11 cellular contexts compared by ENCODE assay signal in genomic region chr15:101615414-101615985, GRCh38. TPM values are rescaled to one million over a fixed set of nuclear protein-coding genes. Genes with fewer than 3 reads are reported as not detected.
DNase-seq lines count a peak whose midpoint lies in the region; ATAC-seq and TF ChIP-seq lines count a peak whose summit lies in the region.
"Had no signal": no experiment of that assay in that cellular context is flagged by ENCODE, and none has a peak within 500 bp of the region (broad histone marks: within the 10 kb centered on the region; RNA-seq: fewer than 3 reads in every experiment).

No MANE protein-coding gene starts in this region.

- H3K9me3 ChIP-seq in IMR-90 (ENCODE audit: control insufficient read depth, insufficient read depth, low read length) (no peaks in the 10 kb centered on the region), mesenchymal stem cell (ENCODE audit: control insufficient read depth, low read length) (no peaks in the 10 kb centered on the region), upper lobe of right lung (no peaks in the 10 kb centered on the region)

- TF ChIP-seq RAD21 in IMR-90 (IDR thresholded peaks at IDR 0.05; ENCODE audit: low read length): no peak

- H3K9ac ChIP-seq in IMR-90 (ENCODE audit: low read depth, low read length) (no peak overlapping the region), mesenchymal stem cell (ENCODE audit: low read length) (peak overlapping the region; percentile 40)

- H3K36me3 ChIP-seq in IMR-90 (ENCODE audit: control insufficient read depth, insufficient read depth, low read length) (no peaks in the 10 kb centered on the region), mesenchymal stem cell (ENCODE audit: control insufficient read depth in 1 of 2, insufficient read depth in 2 of 2, low read depth in 1 of 2, low read length in 2 of 2) (peaks cover 0 to 14% of the 10 kb centered on the region in 2 experiments), upper lobe of right lung (no peaks in the 10 kb centered on the region)

- no peaks in the 10 kb centered on the region for H4K20me1 ChIP-seq in IMR-90 (ENCODE audit: insufficient read depth, low read length)

- ATAC-seq in IMR-90 (ENCODE audit: low read depth): peak; percentile 16; the same call in 1 of the 2 replicates
- no peak for ATAC-seq in upper lobe of right lung
- ATAC-seq in HG02623 (IDR thresholded peaks at IDR 0.05; ENCODE audit: unreplicated experiment): no peak
- ATAC-seq: stimulated activated memory B cell treated with anti-CD40 and anti-IgM and Interleukin-4, amounts not matched to agents 10 μg/mL and 1 μg/mL and 100 μg/mL, for 72 hours had no signal

- dilution Hi-C loops in IMR-90 (cut with HindIII; ENCODE audit: low sequenced_read_pairs, unreplicated experiment): no loop called here

- 0 out of 2 replicates have a peak, but pooled peaks cover 2% of the 10 kb centered on the region for H3K9me1 ChIP-seq in IMR-90 (ENCODE audit: insufficient read depth, low read length)

- H3K4me2 ChIP-seq in IMR-90 (ENCODE audit: low read depth, low read length) (no peak overlapping the region; the same call in 1 of the 2 replicates), mesenchymal stem cell (ENCODE audit: low read length, poor library complexity, severe bottlenecking) (peak overlapping the region; percentile 32)

- H4K91ac ChIP-seq in IMR-90 (ENCODE audit: insufficient read depth, low read depth, low read length) (no peak overlapping the region; the same call in 1 of the 2 replicates), mesenchymal stem cell (ENCODE audit: low read length) (peak overlapping the region; percentile 70)

- H2AK9ac ChIP-seq in IMR-90 (replicated peaks; ENCODE audit: low read depth, low read length, poor library complexity): no peak overlapping the region

- H2BK15ac ChIP-seq in IMR-90 (ENCODE audit: low read depth, low read length) (no peak overlapping the region), mesenchymal stem cell (ENCODE audit: low read depth, poor library complexity, severe bottlenecking) (no peak overlapping the region)

- CTCF ChIA-PET in IMR-90 (lab: Yijun Ruan, JAX): no interaction called here

- H3K18ac ChIP-seq in IMR-90 (ENCODE audit: low read depth, low read length) (no peak overlapping the region), mesenchymal stem cell (ENCODE audit: low read depth in 1 of 2, low read length in 2 of 2) (no peak overlapping the region)

- H3K4me3 ChIP-seq in IMR-90 (ENCODE audit: insufficient read depth, low read depth, low read length) (no peak overlapping the region), mesenchymal stem cell (ENCODE audit: insufficient read depth in 1 of 2, low read depth in 1 of 2, low read length in 2 of 2) (peak overlapping the region in 1 of 2 experiments; percentile 56), upper lobe of right lung (peak overlapping the region; percentile 8)

- H3K79me1 ChIP-seq in IMR-90 (ENCODE audit: low read depth in 1 of 2, low read length in 2 of 2) (no peaks in the 10 kb centered on the region), mesenchymal stem cell (replicated peaks; ENCODE audit: low read length, poor library complexity, severe bottlenecking) (no peaks in the 10 kb centered on the region)

- no peak overlapping the region for H2BK12ac ChIP-seq in mesenchymal stem cell (ENCODE audit: low read length in 2 of 2)

- in situ Hi-C loops in IMR-90 (cut with MboI; ENCODE audit: low sequenced_read_pairs): no loop called here

- DNase-seq in IMR-90: no peak
- peak; percentile 16 for DNase-seq in fibroblast of gingiva (ENCODE audit: low read depth)
- DNase-seq in mesenchymal stem cell: no peak
- DNase-seq in upper lobe of right lung: no peak
- no peak for DNase-seq in ureter (ENCODE audit: low spot score)
- DNase-seq in activated CD4-positive, alpha-beta T cell treated with anti-CD3 and anti-CD28 coated beads for 1 hour: no peak
- DNase-seq: activated CD4-positive, alpha-beta T cell treated with anti-CD3 and anti-CD28 coated beads, Interleukin-2, amount 10 ng/mL, durations not matched to agents 7 days and 5 days; activated naive CD4-positive, alpha-beta T cell treated with Interleukin-2 at 50 U/mL for 16 hours; dorsolateral prefrontal cortex had no signal

- H2BK20ac ChIP-seq in IMR-90 (ENCODE audit: low read depth, low read length): no peak overlapping the region

- H3K27me3 ChIP-seq in IMR-90 (ENCODE audit: control insufficient read depth, insufficient read depth, low read length) (peaks cover 1% of the 10 kb centered on the region; the same call in 1 of the 2 replicates), mesenchymal stem cell (ENCODE audit: control insufficient read depth in 1 of 2, insufficient read depth in 1 of 2, low read length in 2 of 2) (peaks cover 26 to 31% of the 10 kb centered on the region in 2 experiments), upper lobe of right lung (no peaks in the 10 kb centered on the region)
- H3K27me3 ChIP-seq: dorsolateral prefrontal cortex had no signal

- no peak overlapping the region for H2BK120ac ChIP-seq in IMR-90 (ENCODE audit: low read depth, low read length)
- no peak overlapping the region for H2BK120ac ChIP-seq in mesenchymal stem cell (ENCODE audit: low read depth, low read length)

- H2BK5ac ChIP-seq in IMR-90 (ENCODE audit: low read depth, low read length, poor library complexity, severe bottlenecking) (no peak overlapping the region), mesenchymal stem cell (ENCODE audit: low read depth, low read length, poor library complexity, severe bottlenecking) (no peak overlapping the region)

- TF ChIP-seq CTCF in IMR-90 (conservative IDR thresholded peaks at IDR 0.05; ENCODE audit: low read depth, low read length): no peak
- TF ChIP-seq CTCF in upper lobe of right lung (IDR thresholded peaks at IDR 0.05): no peak

- BruUV-seq in IMR-90 (replicated peaks; lab: Mats Ljungman, UMichigan): no TSS peak

- H3K4ac ChIP-seq in IMR-90 (ENCODE audit: low read depth, low read length): no peak overlapping the region
- no peak overlapping the region for H3K4ac ChIP-seq in mesenchymal stem cell (ENCODE audit: low read depth in 1 of 2, low read length in 2 of 2)

- H3K23ac ChIP-seq in IMR-90 (ENCODE audit: low read depth, low read length): no peak overlapping the region
- no peak overlapping the region for H3K23ac ChIP-seq in mesenchymal stem cell (ENCODE audit: low read length in 2 of 2)

- H3K14ac ChIP-seq in IMR-90 (replicated peaks; ENCODE audit: low read depth, low read length) (no peak overlapping the region), mesenchymal stem cell (ENCODE audit: low read length in 2 of 2) (peak overlapping the region in 1 of 2 experiments; percentile 78)

- 57% methylated on average over 10 of the region's 15 CpGs; no CpG with 5 or more reads in 1 of the 2 experiments for WGBS in IMR-90 (ENCODE audit: extremely low coverage in 2 of 2, insufficient read length in 1 of 2), 2 experiments
- WGBS in mesenchymal stem cell: 62% methylated on average over 15 of the region's 15 CpGs

- H3K27ac ChIP-seq in IMR-90 (ENCODE audit: insufficient read depth, low read length) (no peak overlapping the region), mesenchymal stem cell (ENCODE audit: low read length, poor library complexity, severe bottlenecking) (no peak overlapping the region), upper lobe of right lung (no peak overlapping the region)
- H3K27ac ChIP-seq: dorsolateral prefrontal cortex had no signal

- H2AK5ac ChIP-seq in IMR-90 (ENCODE audit: low read depth, low read length): no peak overlapping the region
- no peak overlapping the region for H2AK5ac ChIP-seq in mesenchymal stem cell (ENCODE audit: low read length, severe bottlenecking)

- POLR2A ChIA-PET in IMR-90 (lab: Charles Lee; ENCODE audit: unreplicated experiment): no interaction called here

- no peak for TF ChIP-seq POLR2A in IMR-90 (IDR thresholded peaks at IDR 0.05; ENCODE audit: low read depth, low read length)

- H4K5ac ChIP-seq in IMR-90 (ENCODE audit: low read depth, low read length): no peak overlapping the region

- H3K4me1 ChIP-seq in IMR-90 (ENCODE audit: control insufficient read depth, insufficient read depth, low read length) (peaks cover 3% of the 10 kb centered on the region), mesenchymal stem cell (ENCODE audit: control insufficient read depth, insufficient read depth, low read depth, low read length) (peaks cover 10% of the 10 kb centered on the region), upper lobe of right lung (no peaks in the 10 kb centered on the region)

- intact Hi-C loops in IMR-90 (cut with micrococcal nuclease): no loop called here
- intact Hi-C loops in upper lobe of right lung (cut with DNase I): no loop called here

- no peak overlapping the region; a peak in 1 of 4 replicates for H4K8ac ChIP-seq in IMR-90 (ENCODE audit: low read depth in 2 of 2, low read length in 2 of 2)
- no peak overlapping the region for H4K8ac ChIP-seq in mesenchymal stem cell (ENCODE audit: low read length)

- H3K56ac ChIP-seq in IMR-90 (ENCODE audit: extremely low read depth, insufficient read depth, low read length): no peak overlapping the region

- peak overlapping the region; percentile 85 for H2AFZ ChIP-seq in IMR-90 (replicated peaks; ENCODE audit: low read length, poor library complexity)
- H2AFZ ChIP-seq in mesenchymal stem cell (ENCODE audit: low read depth, low read length): no peak overlapping the region

TF ChIP-seq in IMR-90, 13 proteins besides CTCF, POLR2A, EP300 and RAD21:
- TF ChIP-seq NFE2L2 (IDR thresholded peaks at IDR 0.05; ENCODE audit: low read depth, low read length) (no peak), CHD1 (IDR thresholded peaks at IDR 0.05; ENCODE audit: low read depth, low read length) (no peak), RFX5 (IDR thresholded peaks at IDR 0.05; ENCODE audit: low read depth, low read length) (no peak), FOS (IDR thresholded peaks at IDR 0.05; ENCODE audit: low read depth, low read length) (no peak), BHLHE40 (IDR thresholded peaks at IDR 0.05; ENCODE audit: low read depth, low read length) (no peak), RCOR1 (IDR thresholded peaks at IDR 0.05; ENCODE audit: insufficient replicate concordance, low read length) (no peak)

RNA-seq across cellular contexts. Expression of gene TM2D3, which starts 36.7 kb away (rescaled TPM):
- total RNA-seq in IMR-90 (2012; rRNA removed) (27.4 and 30.6 TPM in 2 replicates), upper lobe of right lung (47.4 TPM), ureter (46.6 TPM)
- polyA plus RNA-seq in IMR-90 (2012; rRNA removed): 34.5 and 35.5 TPM in 2 replicates
- 54.5 and 74.3 TPM in 2 replicates for polyA plus RNA-seq in IMR-90 (2012; cell fraction: cytosol; rRNA removed)
- polyA plus RNA-seq in IMR-90 (2012; cell fraction: nucleus; rRNA removed; ENCODE audit: low replicate concordance): 33.7 and 52.5 TPM in 2 replicates
- polyA plus RNA-seq in mesenchymal stem cell (2013, experiment 1 of 2): 26.7 TPM
- 29.0 TPM for polyA plus RNA-seq in mesenchymal stem cell (2013, experiment 2 of 2)
